Comparison of ENCODE assay signal across 1 cellular context in the genomic region with DNA sequence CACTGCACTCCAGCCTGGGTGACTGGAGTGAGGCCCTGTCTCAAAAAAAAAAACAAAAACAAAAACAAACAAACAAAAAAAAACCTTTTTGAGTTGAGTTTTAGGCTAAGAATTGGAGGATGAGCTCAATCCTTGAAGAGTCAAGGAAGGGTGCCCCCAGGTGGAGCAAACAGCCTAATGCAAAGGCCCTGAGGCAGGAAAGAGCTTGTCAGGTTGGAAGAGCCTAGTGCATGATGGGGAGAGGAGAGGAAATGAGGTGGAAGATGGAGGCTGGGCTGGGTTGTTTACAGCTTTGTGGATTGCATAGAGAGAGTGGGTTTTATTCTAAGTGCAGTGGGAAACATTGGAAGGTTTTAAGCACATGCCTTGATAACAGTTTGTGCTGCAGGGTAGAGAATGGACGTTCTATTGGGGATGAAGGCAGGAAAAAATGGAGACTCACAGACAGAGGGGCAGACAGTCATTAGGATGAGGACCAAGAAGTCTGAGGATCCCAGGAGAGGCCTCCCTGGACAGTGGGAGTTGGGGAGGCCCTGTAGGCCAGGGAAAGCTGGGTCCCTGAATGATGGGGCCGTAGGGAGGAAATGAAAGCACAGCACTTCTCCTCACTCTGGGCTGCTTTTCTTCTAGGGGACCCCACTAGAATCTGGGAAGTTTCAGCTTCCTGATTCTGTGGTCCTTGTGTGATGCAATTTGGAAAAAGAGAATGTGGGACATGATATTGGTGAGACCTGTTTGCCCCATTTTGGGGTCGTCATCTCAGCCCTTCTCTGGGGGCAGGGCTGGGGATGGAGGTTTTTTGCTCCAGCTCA.
TF ChIP-seq lines count a peak whose summit lies in the region.

No MANE protein-coding gene starts in this region.

TF ChIP-seq in HCT116, 20 proteins besides CTCF, POLR2A, EP300 and RAD21 (continued from another document):
- TF ChIP-seq, protein P1, sequence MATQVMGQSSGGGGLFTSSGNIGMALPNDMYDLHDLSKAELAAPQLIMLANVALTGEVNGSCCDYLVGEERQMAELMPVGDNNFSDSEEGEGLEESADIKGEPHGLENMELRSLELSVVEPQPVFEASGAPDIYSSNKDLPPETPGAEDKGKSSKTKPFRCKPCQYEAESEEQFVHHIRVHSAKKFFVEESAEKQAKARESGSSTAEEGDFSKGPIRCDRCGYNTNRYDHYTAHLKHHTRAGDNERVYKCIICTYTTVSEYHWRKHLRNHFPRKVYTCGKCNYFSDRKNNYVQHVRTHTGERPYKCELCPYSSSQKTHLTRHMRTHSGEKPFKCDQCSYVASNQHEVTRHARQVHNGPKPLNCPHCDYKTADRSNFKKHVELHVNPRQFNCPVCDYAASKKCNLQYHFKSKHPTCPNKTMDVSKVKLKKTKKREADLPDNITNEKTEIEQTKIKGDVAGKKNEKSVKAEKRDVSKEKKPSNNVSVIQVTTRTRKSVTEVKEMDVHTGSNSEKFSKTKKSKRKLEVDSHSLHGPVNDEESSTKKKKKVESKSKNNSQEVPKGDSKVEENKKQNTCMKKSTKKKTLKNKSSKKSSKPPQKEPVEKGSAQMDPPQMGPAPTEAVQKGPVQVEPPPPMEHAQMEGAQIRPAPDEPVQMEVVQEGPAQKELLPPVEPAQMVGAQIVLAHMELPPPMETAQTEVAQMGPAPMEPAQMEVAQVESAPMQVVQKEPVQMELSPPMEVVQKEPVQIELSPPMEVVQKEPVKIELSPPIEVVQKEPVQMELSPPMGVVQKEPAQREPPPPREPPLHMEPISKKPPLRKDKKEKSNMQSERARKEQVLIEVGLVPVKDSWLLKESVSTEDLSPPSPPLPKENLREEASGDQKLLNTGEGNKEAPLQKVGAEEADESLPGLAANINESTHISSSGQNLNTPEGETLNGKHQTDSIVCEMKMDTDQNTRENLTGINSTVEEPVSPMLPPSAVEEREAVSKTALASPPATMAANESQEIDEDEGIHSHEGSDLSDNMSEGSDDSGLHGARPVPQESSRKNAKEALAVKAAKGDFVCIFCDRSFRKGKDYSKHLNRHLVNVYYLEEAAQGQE (IDR thresholded peaks at IDR 0.05; ENCODE audit: low read depth) = no peak
- TF ChIP-seq POLR2AphosphoS5 (IDR thresholded peaks at IDR 0.05; ENCODE audit: low read depth, low read length) (no peak), EZH2phosphoT487 (IDR thresholded peaks at IDR 0.05; ENCODE audit: borderline replicate concordance) (no peak), CBX3 (IDR thresholded peaks at IDR 0.05; ENCODE audit: low read depth) (no peak), CEBPB (IDR thresholded peaks at IDR 0.05; ENCODE audit: low read depth) (no peak), TCF7L2 (IDR thresholded peaks at IDR 0.05; ENCODE audit: borderline replicate concordance, extremely low read depth, insufficient read depth, insufficient read length) (no peak)
TF ChIP-seq in HCT116: peak in this region for 0.
